In the genomic region with DNA sequence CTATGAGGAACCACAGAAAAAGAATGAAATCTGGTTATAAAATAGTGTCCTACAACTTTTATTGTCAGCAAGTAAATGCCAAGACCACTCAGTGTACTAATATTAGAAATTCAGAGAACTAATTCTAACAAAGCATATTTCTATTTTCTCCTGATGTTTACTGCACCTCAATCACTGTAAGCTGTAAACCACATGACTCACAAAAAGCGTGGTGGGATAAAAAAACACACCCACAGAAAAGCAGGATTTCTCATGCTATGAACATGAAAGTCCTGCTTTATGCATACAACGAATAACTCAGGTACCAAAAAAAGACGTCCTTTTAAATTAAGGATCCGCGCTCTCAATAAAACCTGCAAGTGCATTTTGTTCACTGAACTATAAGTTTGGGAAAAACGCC, we compare ENCODE assay signal across 8 cellular contexts. TPM values are rescaled to one million over a fixed set of nuclear protein-coding genes. Genes with fewer than 3 reads are reported as not detected.
DNase-seq lines count a peak whose midpoint lies in the region; ATAC-seq, FAIRE-seq and TF ChIP-seq lines count a peak whose summit lies in the region.

No MANE protein-coding gene starts in this region.

- ATAC-seq in HG02571 (IDR thresholded peaks at IDR 0.05; ENCODE audit: unreplicated experiment), result no peak

- H3K4me3 ChIP-seq in CD8-positive, alpha-beta memory T cell (ENCODE audit: low read length), result peak overlapping the region; percentile 88
- peak overlapping the region; percentile 81 for H3K4me3 ChIP-seq in OCI-LY1 (ENCODE audit: low read depth, low read length, poor library complexity, severe bottlenecking)
- peak overlapping the region; percentile 95 for H3K4me3 ChIP-seq in osteoblast (ENCODE audit: insufficient read depth, low read length)

- peak overlapping the region; percentile 77 to 99 (median 93) for H3K27ac Mint-ChIP-seq in CD8-positive, alpha-beta memory T cell

- H3K79me2 ChIP-seq in OCI-LY1 (ENCODE audit: insufficient read depth, low read length) (peaks cover 56% of the 10 kb centered on the region), osteoblast (ENCODE audit: insufficient read depth, low read length) (peaks cover 59% of the 10 kb centered on the region)

- H3K27me3 ChIP-seq in CD8-positive, alpha-beta memory T cell (ENCODE audit: insufficient read depth, low read length, poor library complexity, severe bottlenecking), result no peaks in the 10 kb centered on the region
- H3K27me3 ChIP-seq in OCI-LY1 (ENCODE audit: insufficient read depth, low read length) (no peaks in the 10 kb centered on the region), osteoblast (ENCODE audit: insufficient read depth, low read length) (no peaks in the 10 kb centered on the region)

- H3K27me3 Mint-ChIP-seq in CD8-positive, alpha-beta memory T cell, result peaks cover 0 to 2% of the 10 kb centered on the region in 2 donors

- CTCF ChIA-PET in CD8-positive, alpha-beta memory T cell (lab: Charles Lee), result interaction anchor here (1.4 kb wide), 1 partner anchor 47 kb away, joined by 3 read pairs; a partner anchor contains a TSS

- no peaks in the 10 kb centered on the region for H4K20me1 ChIP-seq in OCI-LY1 (ENCODE audit: insufficient read depth, low read length)
- H4K20me1 ChIP-seq in osteoblast (ENCODE audit: insufficient read depth, low read length), result peaks cover 46% of the 10 kb centered on the region

- H3K4me1 ChIP-seq in CD8-positive, alpha-beta memory T cell (ENCODE audit: insufficient read depth, low read length), result peaks cover 49% of the 10 kb centered on the region
- H3K4me1 ChIP-seq in OCI-LY1 (ENCODE audit: insufficient read depth, low read length, severe bottlenecking) (peaks cover 26% of the 10 kb centered on the region), osteoblast (ENCODE audit: insufficient read depth, low read length) (peaks cover 23% of the 10 kb centered on the region)

- H3K9ac ChIP-seq in OCI-LY1 (ENCODE audit: low read length), result peak overlapping the region; percentile 93

- H3K36me3 Mint-ChIP-seq in CD8-positive, alpha-beta memory T cell, result peaks cover 0 to 34% (median 2%) of the 10 kb centered on the region in 3 donors

- no peaks in the 10 kb centered on the region for H3F3A ChIP-seq in OCI-LY1 (ENCODE audit: insufficient read depth, low read length)

- peaks cover 47 to 57% (median 57%) of the 10 kb centered on the region in 3 donors for H3K4me1 Mint-ChIP-seq in CD8-positive, alpha-beta memory T cell

- H3K9me3 Mint-ChIP-seq in CD8-positive, alpha-beta memory T cell, result no peaks in the 10 kb centered on the region

- no peaks in the 10 kb centered on the region for H3K9me3 ChIP-seq in CD8-positive, alpha-beta memory T cell (ENCODE audit: low read length)
- H3K9me3 ChIP-seq in OCI-LY1 (ENCODE audit: low read length) (no peaks in the 10 kb centered on the region), osteoblast (ENCODE audit: low read depth, low read length) (no peaks in the 10 kb centered on the region)

- TF ChIP-seq CTCF in OCI-LY1 (IDR thresholded peaks at IDR 0.05; ENCODE audit: low read length), result no peak
- TF ChIP-seq CTCF in osteoblast (IDR thresholded peaks at IDR 0.05; ENCODE audit: extremely low read depth, low read depth, low read length), result no peak

- H2AFZ ChIP-seq in OCI-LY1 (ENCODE audit: low read length) (no peak overlapping the region), osteoblast (ENCODE audit: low read length) (no peak overlapping the region)

- H3K4me2 ChIP-seq in OCI-LY1 (ENCODE audit: low read length) (peak overlapping the region; percentile 93), osteoblast (ENCODE audit: insufficient read depth, low read length) (peak overlapping the region; percentile 89)

- POLR2A ChIA-PET in CD8-positive, alpha-beta memory T cell (lab: Charles Lee), result interaction anchor here (1.0 to 1.6 kb wide), 3 partner anchors 24 to 46 kb away, joined by 4 to 9 read pairs (median 6); a partner anchor contains a TSS

- peaks cover 10% of the 10 kb centered on the region for H3K36me3 ChIP-seq in CD8-positive, alpha-beta memory T cell (ENCODE audit: insufficient read depth, low read length)
- H3K36me3 ChIP-seq in OCI-LY1 (ENCODE audit: insufficient read depth, low read length), result peaks cover 43% of the 10 kb centered on the region
- peaks cover 30% of the 10 kb centered on the region for H3K36me3 ChIP-seq in osteoblast (ENCODE audit: insufficient read depth, low read length)

- no peaks in the 10 kb centered on the region for H3K9me2 ChIP-seq in OCI-LY1 (ENCODE audit: low read depth, low read length)

- H3K27ac ChIP-seq in CD8-positive, alpha-beta memory T cell (ENCODE audit: low read depth, low read length), result peak overlapping the region; percentile 96
- no peak overlapping the region for H3K27ac ChIP-seq in OCI-LY1 (ENCODE audit: low read depth, low read length, poor library complexity, severe bottlenecking)
- peak overlapping the region; percentile 96 for H3K27ac ChIP-seq in osteoblast (ENCODE audit: low read depth, low read length)

- peak overlapping the region; percentile 88 to 98 (median 91) for H3K4me3 Mint-ChIP-seq in CD8-positive, alpha-beta memory T cell

- no peak for DNase-seq in CD8-positive, alpha-beta memory T cell
- DNase-seq in osteoblast (ENCODE audit: insufficient read length, low spot score, missing footprints) (peak; percentile 57), MV-4-11 (lab: John Stamatoyannopoulos, UW) (no peak), SHP77 (lab: John Stamatoyannopoulos, UW) (no peak), NCI-H510A (lab: John Stamatoyannopoulos, UW) (no peak)

- peak; percentile 8 for FAIRE-seq in endometrium (lab: Jason Lieb, UNC)

RNA-seq across cellular contexts. Expression of a gene that starts 0.8 kb away (rescaled TPM):
- 100 to 1,000 TPM; 198 to 202 TPM for total RNA-seq in CD8-positive, alpha-beta memory T cell
- 260 TPM for polyA plus RNA-seq in CD8-positive, alpha-beta memory T cell
- total RNA-seq in osteoblast, result 53.6 and 54.6 TPM in 2 replicates

RNA-seq across cellular contexts. Expression of a gene that starts 23.1 kb away (rescaled TPM):
- 1 to 10 TPM; 3.3 to 4.2 TPM for total RNA-seq in CD8-positive, alpha-beta memory T cell
- polyA plus RNA-seq in CD8-positive, alpha-beta memory T cell, result 17.2 TPM
- total RNA-seq in osteoblast, result 9.4 and 11.2 TPM in 2 replicates

RNA-seq across cellular contexts. Expression of a gene that starts 36.1 kb away (rescaled TPM):
- 10 to 100 TPM; 29.9 to 31.7 TPM for total RNA-seq in CD8-positive, alpha-beta memory T cell
- polyA plus RNA-seq in CD8-positive, alpha-beta memory T cell, result 18.3 TPM
- total RNA-seq in osteoblast, result 31.8 and 35.8 TPM in 2 replicates

RNA-seq across cellular contexts. Expression of a gene that starts 46.7 kb away (rescaled TPM):
- 10 to 100 TPM; 39.7 to 40.6 TPM for total RNA-seq in CD8-positive, alpha-beta memory T cell
- polyA plus RNA-seq in CD8-positive, alpha-beta memory T cell, result 10.0 TPM
- 28.9 and 29.0 TPM in 2 replicates for total RNA-seq in osteoblast
